ENCODE assay signal across 8 cellular contexts in the genomic region with DNA sequence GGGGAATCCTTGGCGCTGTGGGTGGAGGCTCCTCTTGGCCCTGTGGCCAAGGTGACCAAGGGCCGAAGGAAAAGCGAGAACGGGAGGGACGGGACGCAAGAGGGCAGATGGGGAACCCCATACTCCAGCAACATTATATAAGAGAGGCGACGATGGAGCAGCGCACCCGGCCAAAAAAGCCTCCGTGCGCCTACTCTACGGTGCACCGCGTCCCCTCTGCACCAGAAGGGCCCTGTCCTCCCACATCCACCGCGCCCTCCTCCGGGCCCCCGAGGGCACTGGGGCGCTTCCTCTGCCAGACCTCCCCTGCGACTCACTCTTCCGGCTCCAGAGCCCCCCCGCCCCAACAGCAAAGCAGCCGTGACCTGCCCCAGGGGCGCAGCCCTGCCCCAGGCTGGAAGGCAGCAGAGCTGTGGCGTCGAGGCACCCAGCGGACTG. TPM values are rescaled to one million over a fixed set of nuclear protein-coding genes. Genes with fewer than 3 reads are reported as not detected.
DNase-seq lines count a peak whose midpoint lies in the region; ATAC-seq and FAIRE-seq lines count a peak whose summit lies in the region.

No MANE protein-coding gene starts in this region.

- H3K27ac Mint-ChIP-seq in CD8-positive, alpha-beta memory T cell, result peak overlapping the region; percentile 82 to 100 (median 99)

- peak overlapping the region; percentile 95 to 100 (median 99) for H3K4me3 Mint-ChIP-seq in CD8-positive, alpha-beta memory T cell

- FAIRE-seq in small intestine (lab: Jason Lieb, UNC), result no peak

- peak; percentile 47 to 88 (median 75) for DNase-seq in CD8-positive, alpha-beta memory T cell
- peak; percentile 22 to 30 for DNase-seq in activated T-helper 1 cell treated with anti-CD3 and anti-CD28 coated beads, Interleukin-2, amount 50 U/mL, for 16 hours (ENCODE audit: low read depth in 1 of 2, low spot score in 1 of 2)
- peak; percentile 26 for DNase-seq in left cardiac atrium
- DNase-seq in small intestine, result no peak
- DNase-seq in hippocampal formation (lab: John Stamatoyannopoulos, UW), result no peak
- no peak for DNase-seq in NCI-H1092 treated with DMSO at 0.1 percent for 48 hours (lab: John Stamatoyannopoulos, UW)

- H3K27me3 ChIP-seq in CD8-positive, alpha-beta memory T cell (ENCODE audit: insufficient read depth, low read length, poor library complexity, severe bottlenecking), result no peaks in the 10 kb centered on the region
- H3K27me3 ChIP-seq in HUES48 (ENCODE audit: control insufficient read depth, insufficient read depth, low read length) (peaks cover 32% of the 10 kb centered on the region), small intestine (ENCODE audit: control insufficient read depth in 2 of 2, insufficient read depth in 2 of 2, low read length in 2 of 2) (no peaks in the 10 kb centered on the region)

- ATAC-seq in GM21360 (IDR thresholded peaks at IDR 0.05; ENCODE audit: unreplicated experiment) (peak; percentile 29), left cardiac atrium (peak; percentile 35 to 57)

- POLR2A ChIA-PET in CD8-positive, alpha-beta memory T cell (lab: Charles Lee), result interaction anchor here (0.5 to 1.2 kb wide), 3 partner anchors 14 to 388 kb away, joined by 3 to 6 read pairs (median 3); no protein-coding TSS in a partner anchor

- peaks cover 33 to 56% (median 47%) of the 10 kb centered on the region in 3 donors for H3K4me1 Mint-ChIP-seq in CD8-positive, alpha-beta memory T cell

- no peaks in the 10 kb centered on the region for H3K9me3 Mint-ChIP-seq in CD8-positive, alpha-beta memory T cell

- no peaks in the 10 kb centered on the region for H3K9me3 ChIP-seq in CD8-positive, alpha-beta memory T cell (ENCODE audit: low read length)
- H3K9me3 ChIP-seq in HUES48 (ENCODE audit: control insufficient read depth, insufficient read depth, low read length) (no peaks in the 10 kb centered on the region), small intestine (ENCODE audit: control insufficient read depth, low read depth) (no peaks in the 10 kb centered on the region)

- peaks cover 4% of the 10 kb centered on the region for H3K36me3 ChIP-seq in CD8-positive, alpha-beta memory T cell (ENCODE audit: insufficient read depth, low read length)
- H3K36me3 ChIP-seq in HUES48 (ENCODE audit: control insufficient read depth, insufficient read depth, low read length) (no peaks in the 10 kb centered on the region), small intestine (ENCODE audit: control insufficient read depth in 2 of 2, insufficient read depth in 2 of 2, low read length in 2 of 2) (no peaks in the 10 kb centered on the region)

- H3K9ac ChIP-seq in HUES48 (ENCODE audit: low read depth, low read length), result peak overlapping the region; percentile 58; the same call in 1 of the 2 replicates

- intact Hi-C loops in left cardiac atrium (cut with DNase I), result no loop called here

- WGBS in small intestine, 3 donors, result 1 to 2% (median 1%) methylated on average over 11 to 28 of the region's 28 CpGs

- H3K4me1 ChIP-seq in CD8-positive, alpha-beta memory T cell (ENCODE audit: insufficient read depth, low read length), result peaks cover 21% of the 10 kb centered on the region
- H3K4me1 ChIP-seq in HUES48 (ENCODE audit: control insufficient read depth, insufficient read depth, low read length), result no peaks in the 10 kb centered on the region
- peaks cover 0 to 7% of the 10 kb centered on the region in 2 donors for H3K4me1 ChIP-seq in small intestine (ENCODE audit: control insufficient read depth in 2 of 2, insufficient read depth in 1 of 2, low read depth in 1 of 2, low read length in 1 of 2)

- no peaks in the 10 kb centered on the region for H3K27me3 Mint-ChIP-seq in CD8-positive, alpha-beta memory T cell

- CTCF ChIA-PET in CD8-positive, alpha-beta memory T cell (lab: Charles Lee), result interaction anchor here (1.0 to 1.5 kb wide), 5 partner anchors 16 to 192 kb away, joined by 3 to 4 read pairs (median 3); partner anchors contain the start of gene MARCHF7

- H3K27ac ChIP-seq in CD8-positive, alpha-beta memory T cell (ENCODE audit: low read depth, low read length), result peak overlapping the region; percentile 86
- H3K27ac ChIP-seq in HUES48 (ENCODE audit: low read depth, low read length), result no peak overlapping the region
- peak overlapping the region; percentile 94 to 95 for H3K27ac ChIP-seq in small intestine (ENCODE audit: low read depth in 1 of 2, low read length in 1 of 2)

- peaks cover 0 to 29% (median 7%) of the 10 kb centered on the region in 3 donors for H3K36me3 Mint-ChIP-seq in CD8-positive, alpha-beta memory T cell

- H3K4me3 ChIP-seq in CD8-positive, alpha-beta memory T cell (ENCODE audit: low read length), result peak overlapping the region; percentile 94
- H3K4me3 ChIP-seq in HUES48 (ENCODE audit: low read depth, low read length) (peak overlapping the region; percentile 76), small intestine (ENCODE audit: low read depth in 1 of 2, low read length in 2 of 2) (peak overlapping the region; percentile 54 to 85)

RNA-seq across cellular contexts. Expression of gene LY75, which starts 0.4 kb away (rescaled TPM):
- 10 to 100 TPM; 41.1 to 43.4 TPM for total RNA-seq in CD8-positive, alpha-beta memory T cell
- polyA plus RNA-seq in CD8-positive, alpha-beta memory T cell, result 48.1 TPM
- total RNA-seq in left cardiac atrium, result 1 to 10 TPM; 1.1 to 1.3 TPM
- polyA plus RNA-seq in small intestine, result 10 to 100 TPM in 2 of 3 donors, 1 to 10 TPM in 1; 9.5 to 17.0 (median 16.1) TPM

Comparison
In these comparisons a context has a peak if more than half of its experiments do, and no peak if none do; other contexts are left out.
1. DNase-seq: peak in CD8-positive, alpha-beta memory T cell (5 of 5), activated T-helper 1 cell treated with anti-CD3 and anti-CD28 coated beads, Interleukin-2, amount 50 U/mL, for 16 hours (2 of 2) and left cardiac atrium (single experiment); none in small intestine (single experiment), hippocampal formation (0 of 2) and NCI-H1092 treated with DMSO at 0.1 percent for 48 hours (single experiment).
2. RNA of gene LY75, which starts 0.4 kb away (total RNA-seq): 41.1 to 43.4 TPM in CD8-positive, alpha-beta memory T cell; 1.1 to 1.3 TPM in left cardiac atrium; every median in the first group is over 10 times any median in the second.
3. Peak in every context shown above with its lines, with median percentiles within 50 percentile points of each other: H3K4me3 ChIP-seq.